Comparison of ENCODE assay signal across 1 cellular context in the genomic region with DNA sequence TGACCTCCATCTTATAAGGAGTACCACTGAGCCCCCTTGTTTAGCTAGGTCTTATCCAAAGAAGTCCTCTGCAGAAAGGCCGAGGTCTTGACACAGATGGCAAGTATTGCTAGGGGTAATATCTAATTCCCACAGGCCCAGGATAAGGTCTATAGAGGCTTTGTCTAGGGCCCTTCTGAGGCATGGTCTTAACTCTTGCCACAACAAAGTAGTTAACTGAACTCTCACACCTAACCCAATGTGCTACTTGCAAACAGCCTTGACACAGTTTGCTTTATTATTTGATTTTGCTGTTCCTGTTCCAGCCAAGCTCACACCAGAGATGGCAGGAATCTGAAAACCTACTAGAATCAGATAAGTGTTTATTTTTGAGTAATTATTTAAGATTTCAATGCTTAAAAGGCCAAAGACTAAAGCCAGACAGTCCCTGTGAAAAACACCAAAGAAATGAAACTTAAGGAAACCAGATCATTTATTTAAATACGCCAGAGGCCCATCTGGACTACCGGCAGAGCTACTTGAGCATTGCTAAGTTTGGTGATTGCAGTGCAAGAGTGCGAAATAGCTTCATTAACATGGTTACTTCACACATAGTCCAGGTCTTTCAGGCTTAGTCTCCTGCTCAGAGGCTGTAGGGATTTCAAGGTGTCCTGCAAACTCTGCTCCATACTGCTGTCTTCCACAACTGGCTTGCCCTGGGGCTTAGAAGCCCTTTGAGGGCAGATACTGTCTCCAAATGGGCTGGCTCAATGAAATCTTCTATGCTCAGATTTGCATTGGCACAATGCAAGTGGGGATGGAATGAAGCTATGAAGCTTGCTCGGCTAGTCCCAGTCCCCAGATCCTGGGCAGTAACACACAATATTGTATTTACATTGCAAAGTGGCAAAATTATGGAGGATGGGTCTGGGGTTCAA.
TF ChIP-seq lines count a peak whose summit lies in the region.

No MANE protein-coding gene starts in this region.

TF ChIP-seq in SK-N-SH treated with all-trans-retinoic acid at 6 μM for 48 hours, 23 proteins besides CTCF, POLR2A, EP300 and RAD21:
- no peak for TF ChIP-seq ISL1 (CRISPR knock-in tag; IDR thresholded peaks at IDR 0.05)
- no peak for TF ChIP-seq TCF4 (CRISPR knock-in tag; IDR thresholded peaks at IDR 0.05; ENCODE audit: borderline replicate concordance)
- no peak for TF ChIP-seq BACH2 (CRISPR knock-in tag; IDR thresholded peaks at IDR 0.05; ENCODE audit: borderline replicate concordance)
- TF ChIP-seq ARNTL (CRISPR knock-in tag; IDR thresholded peaks at IDR 0.05; ENCODE audit: borderline replicate concordance, low read depth): no peak
- TF ChIP-seq ZC3H10 (CRISPR knock-in tag; IDR thresholded peaks at IDR 0.05): no peak
- TF ChIP-seq PPARA (CRISPR knock-in tag; IDR thresholded peaks at IDR 0.05; ENCODE audit: borderline replicate concordance): no peak
- TF ChIP-seq ZFP3 (CRISPR knock-in tag; IDR thresholded peaks at IDR 0.05): no peak
- TF ChIP-seq ZNF8 (CRISPR knock-in tag; IDR thresholded peaks at IDR 0.05): no peak
- no peak for TF ChIP-seq CSDC2 (CRISPR knock-in tag; IDR thresholded peaks at IDR 0.05)
- TF ChIP-seq, protein P1, sequence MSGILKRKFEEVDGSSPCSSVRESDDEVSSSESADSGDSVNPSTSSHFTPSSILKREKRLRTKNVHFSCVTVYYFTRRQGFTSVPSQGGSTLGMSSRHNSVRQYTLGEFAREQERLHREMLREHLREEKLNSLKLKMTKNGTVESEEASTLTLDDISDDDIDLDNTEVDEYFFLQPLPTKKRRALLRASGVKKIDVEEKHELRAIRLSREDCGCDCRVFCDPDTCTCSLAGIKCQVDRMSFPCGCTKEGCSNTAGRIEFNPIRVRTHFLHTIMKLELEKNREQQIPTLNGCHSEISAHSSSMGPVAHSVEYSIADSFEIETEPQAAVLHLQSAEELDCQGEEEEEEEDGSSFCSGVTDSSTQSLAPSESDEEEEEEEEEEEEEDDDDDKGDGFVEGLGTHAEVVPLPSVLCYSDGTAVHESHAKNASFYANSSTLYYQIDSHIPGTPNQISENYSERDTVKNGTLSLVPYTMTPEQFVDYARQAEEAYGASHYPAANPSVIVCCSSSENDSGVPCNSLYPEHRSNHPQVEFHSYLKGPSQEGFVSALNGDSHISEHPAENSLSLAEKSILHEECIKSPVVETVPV (CRISPR knock-in tag; IDR thresholded peaks at IDR 0.05): no peak
- no peak for TF ChIP-seq SNAI2 (CRISPR knock-in tag; IDR thresholded peaks at IDR 0.05)
- no peak for TF ChIP-seq GLIS3 (CRISPR knock-in tag; IDR thresholded peaks at IDR 0.05)
- no peak for TF ChIP-seq RARB (CRISPR knock-in tag; IDR thresholded peaks at IDR 0.05)
- TF ChIP-seq, protein P2, sequence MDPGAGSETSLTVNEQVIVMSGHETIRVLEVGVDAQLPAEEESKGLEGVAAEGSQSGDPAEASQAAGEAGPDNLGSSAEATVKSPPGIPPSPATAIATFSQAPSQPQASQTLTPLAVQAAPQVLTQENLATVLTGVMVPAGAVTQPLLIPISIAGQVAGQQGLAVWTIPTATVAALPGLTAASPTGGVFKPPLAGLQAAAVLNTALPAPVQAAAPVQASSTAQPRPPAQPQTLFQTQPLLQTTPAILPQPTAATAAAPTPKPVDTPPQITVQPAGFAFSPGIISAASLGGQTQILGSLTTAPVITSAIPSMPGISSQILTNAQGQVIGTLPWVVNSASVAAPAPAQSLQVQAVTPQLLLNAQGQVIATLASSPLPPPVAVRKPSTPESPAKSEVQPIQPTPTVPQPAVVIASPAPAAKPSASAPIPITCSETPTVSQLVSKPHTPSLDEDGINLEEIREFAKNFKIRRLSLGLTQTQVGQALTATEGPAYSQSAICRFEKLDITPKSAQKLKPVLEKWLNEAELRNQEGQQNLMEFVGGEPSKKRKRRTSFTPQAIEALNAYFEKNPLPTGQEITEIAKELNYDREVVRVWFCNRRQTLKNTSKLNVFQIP (CRISPR knock-in tag; IDR thresholded peaks at IDR 0.05; ENCODE audit: borderline replicate concordance, low read depth): no peak
- TF ChIP-seq ESRRG (CRISPR knock-in tag; IDR thresholded peaks at IDR 0.05): no peak
- no peak for TF ChIP-seq OSR1 (CRISPR knock-in tag; IDR thresholded peaks at IDR 0.05)
- no peak for TF ChIP-seq TOX (CRISPR knock-in tag; IDR thresholded peaks at IDR 0.05; ENCODE audit: borderline replicate concordance)
- TF ChIP-seq, protein P3, sequence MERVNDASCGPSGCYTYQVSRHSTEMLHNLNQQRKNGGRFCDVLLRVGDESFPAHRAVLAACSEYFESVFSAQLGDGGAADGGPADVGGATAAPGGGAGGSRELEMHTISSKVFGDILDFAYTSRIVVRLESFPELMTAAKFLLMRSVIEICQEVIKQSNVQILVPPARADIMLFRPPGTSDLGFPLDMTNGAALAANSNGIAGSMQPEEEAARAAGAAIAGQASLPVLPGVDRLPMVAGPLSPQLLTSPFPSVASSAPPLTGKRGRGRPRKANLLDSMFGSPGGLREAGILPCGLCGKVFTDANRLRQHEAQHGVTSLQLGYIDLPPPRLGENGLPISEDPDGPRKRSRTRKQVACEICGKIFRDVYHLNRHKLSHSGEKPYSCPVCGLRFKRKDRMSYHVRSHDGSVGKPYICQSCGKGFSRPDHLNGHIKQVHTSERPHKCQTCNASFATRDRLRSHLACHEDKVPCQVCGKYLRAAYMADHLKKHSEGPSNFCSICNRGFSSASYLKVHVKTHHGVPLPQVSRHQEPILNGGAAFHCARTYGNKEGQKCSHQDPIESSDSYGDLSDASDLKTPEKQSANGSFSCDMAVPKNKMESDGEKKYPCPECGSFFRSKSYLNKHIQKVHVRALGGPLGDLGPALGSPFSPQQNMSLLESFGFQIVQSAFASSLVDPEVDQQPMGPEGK (CRISPR knock-in tag; IDR thresholded peaks at IDR 0.05; ENCODE audit: borderline replicate concordance): no peak
